ENCODE assay signal across 9 cellular contexts in the genomic region with DNA sequence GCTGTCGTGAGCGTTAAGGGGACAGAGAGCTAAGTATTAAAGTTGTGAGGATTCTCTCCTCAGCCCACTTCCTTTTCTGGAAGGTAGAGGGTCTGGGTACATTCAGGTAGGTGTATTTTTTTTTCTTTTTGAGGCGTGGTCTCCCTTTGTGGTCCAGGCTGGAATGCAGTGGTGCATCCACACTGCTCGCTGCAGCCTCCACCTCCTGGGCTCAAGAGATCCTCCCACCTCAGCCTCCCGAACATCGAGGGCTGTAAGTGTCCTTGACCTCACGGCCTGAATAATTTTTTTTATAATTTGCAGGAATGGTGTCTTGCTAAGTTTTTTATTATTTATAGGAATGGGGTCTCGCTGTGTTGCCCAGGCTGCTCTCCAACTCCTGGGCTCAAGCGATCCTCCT. TPM values are rescaled to one million over a fixed set of nuclear protein-coding genes. Genes with fewer than 3 reads are reported as not detected.
DNase-seq lines count a peak whose midpoint lies in the region; ATAC-seq and TF ChIP-seq lines count a peak whose summit lies in the region.
"Had no signal": no experiment of that assay in that cellular context is flagged by ENCODE, and none has a peak within 500 bp of the region (broad histone marks: within the 10 kb centered on the region; RNA-seq: fewer than 3 reads in every experiment).

No MANE protein-coding gene starts in this region.

- H3K27ac ChIP-seq in Peyer's patch: peak overlapping the region in 1 of 4 donors; percentile 97
- H3K27ac ChIP-seq in esophagus squamous epithelium: no peak overlapping the region
- no peak overlapping the region for H3K27ac ChIP-seq in psoas muscle

- H3K4me3 ChIP-seq in Peyer's patch: peak overlapping the region; percentile 80 to 98 (median 87)
- peak overlapping the region; percentile 75 to 98 (median 91) for H3K4me3 ChIP-seq in esophagus squamous epithelium
- H3K4me3 ChIP-seq in psoas muscle: peak overlapping the region; percentile 92

- 71 to 83% methylated on average over 9 of the region's 9 CpGs for WGBS in esophagus squamous epithelium, 2 donors
- WGBS in psoas muscle, 3 donors: 80 to 86% (median 82%) methylated on average over 9 of the region's 9 CpGs

- H3K27me3 ChIP-seq in Peyer's patch (no peaks in the 10 kb centered on the region), esophagus squamous epithelium (no peaks in the 10 kb centered on the region), psoas muscle (ENCODE audit: insufficient read depth in 3 of 3, low read length in 2 of 3) (no peaks in the 10 kb centered on the region)

- TF ChIP-seq CTCF in Peyer's patch (IDR thresholded peaks at IDR 0.05) (no peak), esophagus squamous epithelium (IDR thresholded peaks at IDR 0.05) (no peak), psoas muscle (IDR thresholded peaks at IDR 0.05) (no peak)

- ATAC-seq in psoas muscle: no peak
- ATAC-seq in GM21529 (IDR thresholded peaks at IDR 0.05; ENCODE audit: unreplicated experiment): no peak

- intact Hi-C loops in esophagus squamous epithelium (cut with DNase I): no loop called here
- intact Hi-C loops in psoas muscle (cut with DNase I): loop anchor here in 1 of 2 donors (2.0 kb wide), 1 partner anchor 18 kb away; a partner anchor contains a TSS

- DNase-seq in Peyer's patch (no peak), esophagus squamous epithelium (lab: John Stamatoyannopoulos, UW) (no peak), psoas muscle (peak in 1 of 2 donors; percentile 12), kidney glomerular epithelial cell (lab: John Stamatoyannopoulos, UW) (no peak), SIG-M5 treated with dmso at 0.1 percent for 504 hours (lab: John Stamatoyannopoulos, UW; ENCODE audit: unreplicated experiment) (no peak)
- DNase-seq in stimulated activated CD4-positive, alpha-beta T cell treated with anti-CD3 and anti-CD28 coated beads, Interleukin-4, amount 100 ng/mL, for 4 hours: no peak
- DNase-seq: NCI-H2029 had no signal

- no peak for TF ChIP-seq POLR2A in Peyer's patch (IDR thresholded peaks at IDR 0.05)
- TF ChIP-seq POLR2A in esophagus squamous epithelium (IDR thresholded peaks at IDR 0.05): no peak

- H3K4me1 ChIP-seq in ES-I3 (ENCODE audit: insufficient read depth, low read length) (no peaks in the 10 kb centered on the region; the same call in 1 of the 2 replicates), Peyer's patch (peaks cover 0 to 12% (median 5%) of the 10 kb centered on the region in 4 donors), esophagus squamous epithelium (peaks cover 8 to 32% (median 9%) of the 10 kb centered on the region in 3 donors), psoas muscle (peaks cover 8% of the 10 kb centered on the region)

- no peaks in the 10 kb centered on the region for H3K9me3 ChIP-seq in ES-I3 (ENCODE audit: control insufficient read depth, insufficient read depth, low read length)
- no peaks in the 10 kb centered on the region for H3K9me3 ChIP-seq in Peyer's patch
- no peaks in the 10 kb centered on the region for H3K9me3 ChIP-seq in esophagus squamous epithelium
- H3K9me3 ChIP-seq in psoas muscle: no peaks in the 10 kb centered on the region

- H3K9ac ChIP-seq in ES-I3 (ENCODE audit: low read depth, low read length): peak overlapping the region; percentile 58; the same call in 1 of the 2 replicates

- H3K36me3 ChIP-seq in ES-I3 (ENCODE audit: insufficient read depth, low read length) (peaks cover 26% of the 10 kb centered on the region), Peyer's patch (peaks cover 0 to 37% (median 0%) of the 10 kb centered on the region in 3 donors), esophagus squamous epithelium (peaks cover 12 to 45% (median 26%) of the 10 kb centered on the region in 3 donors), psoas muscle (ENCODE audit: insufficient read depth in 1 of 2, low read depth in 1 of 2) (peaks cover 5 to 46% of the 10 kb centered on the region in 2 donors)

RNA-seq across cellular contexts. Expression of a gene that starts 1.4 kb away (rescaled TPM):
- total RNA-seq in Peyer's patch (10 to 100 TPM in 3 of 4 donors, 1 to 10 TPM in 1; 8.8 to 46.5 (median 31.8) TPM), esophagus squamous epithelium (10 to 100 TPM in 3 of 4 donors, 1 to 10 TPM in 1; 8.1 to 24.2 (median 19.8) TPM), psoas muscle (10 to 100 TPM; 11.7 to 21.4 (median 18.7) TPM)
- 10 to 100 TPM; 17.5 to 46.8 (median 20.1) TPM for polyA plus RNA-seq in psoas muscle

RNA-seq across cellular contexts. Expression of a gene that starts 19.2 kb away (rescaled TPM):
- total RNA-seq in Peyer's patch (10 to 100 TPM; 22.1 to 60.2 (median 49.2) TPM), esophagus squamous epithelium (10 to 100 TPM; 10.1 to 23.0 (median 20.9) TPM), psoas muscle (10 to 100 TPM; 18.4 to 24.5 (median 22.9) TPM)
- polyA plus RNA-seq in psoas muscle: 10 to 100 TPM in 1 of 3 donors, 1 to 10 TPM in 2; 8.0 to 11.8 (median 9.4) TPM

RNA-seq across cellular contexts. Expression of a gene that starts 36.1 kb away (rescaled TPM):
- 10 to 100 TPM; 25.2 to 54.1 (median 38.8) TPM for total RNA-seq in Peyer's patch
- total RNA-seq in esophagus squamous epithelium: 10 to 100 TPM in 3 of 4 donors, 1 to 10 TPM in 1; 9.1 to 55.0 (median 19.5) TPM
- 10 to 100 TPM; 58.0 to 90.4 (median 68.0) TPM for total RNA-seq in psoas muscle
- polyA plus RNA-seq in psoas muscle: 10 to 100 TPM in 2 of 3 donors, 1 to 10 TPM in 1; 4.1 to 47.1 (median 25.7) TPM
